In genomic region chr17:32901743-32902142, GRCh38 we compare ENCODE assay signal across 28 cellular contexts.
"Had no signal": no experiment of that assay in that cellular context is flagged by ENCODE, and none has a peak within 500 bp of the region (broad histone marks: within the 10 kb centered on the region; RNA-seq: fewer than 3 reads in every experiment).

No MANE protein-coding gene starts in this region.

- H3K4me3 Mint-ChIP-seq: dendritic cell treated with granulocyte-macrophage colony-stimulating factor and Interleukin-4, amounts not matched to agents 40 ng/mL and 50 ng/mL, for 4 days; effector memory CD8-positive, alpha-beta T cell; endodermal cell; mesothelial cell of epicardium; naive B cell had no signal

- H3K27ac ChIP-seq: colonic mucosa, epithelial cell of prostate, esophagus squamous epithelium, gastrocnemius medialis, heart right ventricle, left lung, lower lobe of right lung had no signal

- H3K9me3 ChIP-seq: colonic mucosa, esophagus squamous epithelium, gastrocnemius medialis, heart right ventricle, left lung, lower lobe of right lung, mucosa of descending colon had no signal

- H3K4me3 ChIP-seq: colonic mucosa, esophagus squamous epithelium, gastrocnemius medialis, heart right ventricle, left lung, lower lobe of right lung, mucosa of descending colon had no signal

- ATAC-seq: effector memory CD8-positive, alpha-beta T cell; esophagus mucosa; gastrocnemius medialis; heart right ventricle; left cardiac atrium; left lung; left ventricle myocardium superior; lower lobe of right lung; mucosa of descending colon had no signal

- DNase-seq: colonic mucosa; cortex of kidney; effector CD8-positive, alpha-beta T cell; effector memory CD8-positive, alpha-beta T cell; endodermal cell; erythroblast; esophagus squamous epithelium; foreskin fibroblast; foreskin melanocyte; gastrocnemius medialis; glutamatergic neuron; head of caudate nucleus; heart right ventricle; hippocampal formation; left cardiac atrium; left lung; left ventricle myocardium superior; lower lobe of right lung; mesenchymal stem cell; mucosa of descending colon; naive B cell had no signal

- H3K4me1 Mint-ChIP-seq: naive B cell had no signal

- FAIRE-seq: endometrium, islet of Langerhans, keratinocyte had no signal

- H3K36me3 Mint-ChIP-seq: mesothelial cell of epicardium, naive B cell had no signal

- H3K27me3 ChIP-seq: colonic mucosa, esophagus squamous epithelium, gastrocnemius medialis, left lung had no signal

- H3K36me3 ChIP-seq: colonic mucosa, esophagus squamous epithelium, gastrocnemius medialis, heart right ventricle, left lung, lower lobe of right lung had no signal

- H3K4me1 ChIP-seq: colonic mucosa, gastrocnemius medialis, heart right ventricle, left lung, lower lobe of right lung had no signal

- H3K9me3 Mint-ChIP-seq: dendritic cell treated with granulocyte-macrophage colony-stimulating factor and Interleukin-4, amounts not matched to agents 40 ng/mL and 50 ng/mL, for 4 days; effector memory CD8-positive, alpha-beta T cell; mesothelial cell of epicardium had no signal

- H3K27ac Mint-ChIP-seq: dendritic cell treated with granulocyte-macrophage colony-stimulating factor and Interleukin-4, amounts not matched to agents 40 ng/mL and 50 ng/mL, for 4 days; effector memory CD8-positive, alpha-beta T cell; endodermal cell; mesothelial cell of epicardium; naive B cell had no signal
